Comparison of ENCODE assay signal across 10 cellular contexts in genomic region chr14:91897121-91897701, GRCh38. TPM values are rescaled to one million over a fixed set of nuclear protein-coding genes. Genes with fewer than 3 reads are reported as not detected.
DNase-seq lines count a peak whose midpoint lies in the region; ATAC-seq and TF ChIP-seq lines count a peak whose summit lies in the region.
"Had no signal": no experiment of that assay in that cellular context is flagged by ENCODE, and none has a peak within 500 bp of the region (broad histone marks: within the 10 kb centered on the region; RNA-seq: fewer than 3 reads in every experiment).

No MANE protein-coding gene starts in this region.

- H3K27ac ChIP-seq in aorta (ENCODE audit: low read depth in 1 of 2, low read length in 2 of 2): peak overlapping the region; percentile 96

- peak; percentile 84 for ATAC-seq in aorta (ENCODE audit: low FRiP score)
- ATAC-seq in HG03354 (IDR thresholded peaks at IDR 0.05; ENCODE audit: poor library complexity, severe bottlenecking, unreplicated experiment): no peak
- ATAC-seq in HG02870 (IDR thresholded peaks at IDR 0.05; ENCODE audit: unreplicated experiment): no peak

- peaks cover 27% of the 10 kb centered on the region for H3K4me1 Mint-ChIP-seq in activated naive CD4-positive, alpha-beta T cell treated with anti-CD3 and anti-CD28 coated beads, Interleukin-2, amount 50 U/mL, for 24 hours
- peaks cover 13% of the 10 kb centered on the region for H3K4me1 Mint-ChIP-seq in neural crest cell

- no peaks in the 10 kb centered on the region for H3K27me3 ChIP-seq in aorta (ENCODE audit: control insufficient read depth in 1 of 2, insufficient read depth in 2 of 2, low read length in 1 of 2)
- H3K27me3 ChIP-seq: adrenal gland had no signal

- intact Hi-C loops in aorta (cut with DNase I): loop anchor here (2.0 to 5.0 kb wide), 3 partner anchors 35 to 60 kb away; partner anchors contain the start of gene FBLN5 (in 1 of the 2)

- no peaks in the 10 kb centered on the region for H3K27me3 Mint-ChIP-seq in activated naive CD4-positive, alpha-beta T cell treated with anti-CD3 and anti-CD28 coated beads, Interleukin-2, amount 50 U/mL, for 24 hours
- peaks cover 9% of the 10 kb centered on the region for H3K27me3 Mint-ChIP-seq in neural crest cell (ENCODE audit: low read depth)

- H3K27ac Mint-ChIP-seq in activated naive CD4-positive, alpha-beta T cell treated with anti-CD3 and anti-CD28 coated beads, Interleukin-2, amount 50 U/mL, for 24 hours: peak overlapping the region; percentile 6
- H3K27ac Mint-ChIP-seq in neural crest cell (ENCODE audit: unreplicated experiment): peak overlapping the region; percentile 28

- WGBS in aorta, 2 donors: 2 to 5% methylated on average over 10 of the region's 10 CpGs

- H3K4me3 ChIP-seq in aorta (ENCODE audit: low read length in 2 of 2): no peak overlapping the region
- H3K4me3 ChIP-seq: adrenal gland had no signal

- H3K4me3 Mint-ChIP-seq in activated naive CD4-positive, alpha-beta T cell treated with anti-CD3 and anti-CD28 coated beads, Interleukin-2, amount 50 U/mL, for 24 hours: no peak overlapping the region
- no peak overlapping the region for H3K4me3 Mint-ChIP-seq in neural crest cell

- TF ChIP-seq CTCF in neural crest cell (conservative IDR thresholded peaks at IDR 0.05): no peak

- DNase-seq in activated naive CD4-positive, alpha-beta T cell treated with anti-CD3 and anti-CD28 coated beads, Interleukin-2, amount 50 U/mL, for 16 hours: no peak
- peak; percentile 95 for DNase-seq in fibroblast of gingiva (ENCODE audit: low read depth)
- DNase-seq in neural crest cell (ENCODE audit: low read depth, low spot score): no peak
- DNase-seq in aorta: peak; percentile 90 to 91
- DNase-seq in NCI-H446 treated with DMSO at 0.1 percent for 48 hours (lab: John Stamatoyannopoulos, UW): no peak
- DNase-seq: AML-193 had no signal

- no peaks in the 10 kb centered on the region for H3K9me3 Mint-ChIP-seq in activated naive CD4-positive, alpha-beta T cell treated with anti-CD3 and anti-CD28 coated beads, Interleukin-2, amount 50 U/mL, for 24 hours
- no peaks in the 10 kb centered on the region for H3K9me3 Mint-ChIP-seq in neural crest cell

- H3K4me1 ChIP-seq in aorta (ENCODE audit: control insufficient read depth in 1 of 2, insufficient read depth in 2 of 2, low read length in 2 of 2): peaks cover 3 to 21% of the 10 kb centered on the region in 2 donors
- H3K4me1 ChIP-seq: adrenal gland had no signal

- H3K9me3 ChIP-seq in aorta (ENCODE audit: control insufficient read depth, low read length): no peaks in the 10 kb centered on the region
- H3K9me3 ChIP-seq: adrenal gland had no signal

- no peaks in the 10 kb centered on the region for H3K36me3 Mint-ChIP-seq in activated naive CD4-positive, alpha-beta T cell treated with anti-CD3 and anti-CD28 coated beads, Interleukin-2, amount 50 U/mL, for 24 hours
- H3K36me3 Mint-ChIP-seq in neural crest cell (ENCODE audit: low read depth): no peaks in the 10 kb centered on the region

- H3K36me3 ChIP-seq in aorta (ENCODE audit: control insufficient read depth in 1 of 2, insufficient read depth in 2 of 2, low read length in 1 of 2): no peaks in the 10 kb centered on the region
- H3K36me3 ChIP-seq: adrenal gland had no signal

RNA-seq across cellular contexts. Expression of gene TC2N, which starts 29.9 kb away (rescaled TPM):
- total RNA-seq in neural crest cell (0.09 TPM in 1 of 2 replicates, not detected in the other), aorta (100 to 1,000 TPM; 126 to 284 TPM)
- 10 to 100 TPM; 50.7 to 66.4 TPM for polyA plus RNA-seq in aorta

RNA-seq across cellular contexts. Expression of gene FBLN5, which starts 50.3 kb away (rescaled TPM):
- total RNA-seq in neural crest cell: 0.61 and 1.0 TPM in 2 replicates
- total RNA-seq in aorta: 100 to 1,000 TPM; 407 to 431 TPM
- polyA plus RNA-seq in aorta: 100 to 1,000 TPM; 375 to 735 TPM

Comparison
In these comparisons a context has a peak if more than half of its experiments do, and no peak if none do; other contexts are left out.
1. DNase-seq: peak in fibroblast of gingiva (single experiment) and aorta (2 of 2); none in activated naive CD4-positive, alpha-beta T cell treated with anti-CD3 and anti-CD28 coated beads, Interleukin-2, amount 50 U/mL, for 16 hours (single experiment), neural crest cell (single experiment) and NCI-H446 treated with DMSO at 0.1 percent for 48 hours (single experiment).
2. RNA of gene TC2N, which starts 29.9 kb away (total RNA-seq): 126 to 284 TPM in aorta; 0.09 TPM in neural crest cell; every median in the first group is over 100 times any median in the second.
3. RNA of gene FBLN5, which starts 50.3 kb away (total RNA-seq): 407 to 431 TPM in aorta; 0.61 to 1.0 TPM in neural crest cell; every median in the first group is over 100 times any median in the second.